9 cellular contexts compared by ENCODE assay signal in genomic region chr16:85227924-85228462, GRCh38.
DNase-seq lines count a peak whose midpoint lies in the region; ATAC-seq and TF ChIP-seq lines count a peak whose summit lies in the region.
"Had no signal": no experiment of that assay in that cellular context is flagged by ENCODE, and none has a peak within 500 bp of the region (broad histone marks: within the 10 kb centered on the region; RNA-seq: fewer than 3 reads in every experiment).

No MANE protein-coding gene starts in this region.

- H3K4me3 Mint-ChIP-seq in activated CD4-positive, alpha-beta memory T cell treated with anti-CD3 and anti-CD28 coated beads, Interleukin-2, amount 10 ng/mL, durations not matched to agents 7 days and 5 days: no peak overlapping the region

- H3K9ac ChIP-seq in neuronal stem cell (ENCODE audit: low read depth, low read length, poor library complexity): no peak overlapping the region

- H3K27me3 ChIP-seq in neuronal stem cell (ENCODE audit: control insufficient read depth in 3 of 3, insufficient read depth in 3 of 3, low read depth in 1 of 3, low read length in 3 of 3): peaks cover 0 to 4% (median 0%) of the 10 kb centered on the region in 3 experiments

- H3K79me1 ChIP-seq in neuronal stem cell (ENCODE audit: low read depth, low read length): no peaks in the 10 kb centered on the region

- POLR2A ChIA-PET in activated CD4-positive, alpha-beta memory T cell treated with anti-CD3 and anti-CD28 coated beads, Interleukin-2, amount 10 ng/mL, durations not matched to agents 7 days and 5 days (lab: Charles Lee): no interaction called here

- no peak overlapping the region for H2BK12ac ChIP-seq in neuronal stem cell (ENCODE audit: low read length)

- no peak overlapping the region for H3K27ac ChIP-seq in neuronal stem cell (replicated peaks; ENCODE audit: low read length)

- H3K4me1 ChIP-seq in neuronal stem cell (ENCODE audit: control insufficient read depth in 2 of 2, insufficient read depth in 1 of 2, low read depth in 1 of 2, low read length in 2 of 2): peaks cover 16 to 30% of the 10 kb centered on the region in 2 donors

- H3K9me3 Mint-ChIP-seq in activated CD4-positive, alpha-beta memory T cell treated with anti-CD3 and anti-CD28 coated beads, Interleukin-2, amount 10 ng/mL, durations not matched to agents 7 days and 5 days: no peaks in the 10 kb centered on the region

- no peaks in the 10 kb centered on the region for H3K4me1 Mint-ChIP-seq in activated CD4-positive, alpha-beta memory T cell treated with anti-CD3 and anti-CD28 coated beads, Interleukin-2, amount 10 ng/mL, durations not matched to agents 7 days and 5 days

- DNase-seq in amniotic stem cell (lab: John Stamatoyannopoulos, UW) (peak; percentile 41), neuronal stem cell (ENCODE audit: low spot score) (no peak), ureter (ENCODE audit: low spot score) (no peak)
- no peak for DNase-seq in stimulated activated naive CD8-positive, alpha-beta T cell treated with anti-CD3 and anti-CD28 coated beads, Interleukin-15, Interleukin-2, amounts not matched to agents 100 U/mL and 50 U/mL, for 24 hours
- DNase-seq in activated CD4-positive, alpha-beta memory T cell treated with anti-CD3 and anti-CD28 coated beads, Interleukin-2, amount 10 ng/mL, durations not matched to agents 7 days and 5 days: no peak
- DNase-seq: T-helper 9 cell had no signal

- no peak overlapping the region for H2BK15ac ChIP-seq in neuronal stem cell (ENCODE audit: low read length)

- ATAC-seq in HG03196 (IDR thresholded peaks at IDR 0.05; ENCODE audit: unreplicated experiment) (peak; percentile 8), GM21737 (IDR thresholded peaks at IDR 0.05; ENCODE audit: unreplicated experiment) (no peak)
- no peak for ATAC-seq in stimulated activated naive CD8-positive, alpha-beta T cell treated with anti-CD3 and anti-CD28 coated beads, Interleukin-15, Interleukin-2, amounts not matched to agents 100 U/mL and 50 U/mL, for 24 hours

- H3K36me3 Mint-ChIP-seq in activated CD4-positive, alpha-beta memory T cell treated with anti-CD3 and anti-CD28 coated beads, Interleukin-2, amount 10 ng/mL, durations not matched to agents 7 days and 5 days (ENCODE audit: low read depth): no peaks in the 10 kb centered on the region

- H4K8ac ChIP-seq in neuronal stem cell (ENCODE audit: low read depth, low read length): no peak overlapping the region

- H3K36me3 ChIP-seq in neuronal stem cell (replicated peaks in 1 of 2; ENCODE audit: control insufficient read depth in 2 of 2, insufficient read depth in 2 of 2, low read length in 2 of 2): no peaks in the 10 kb centered on the region

- H3K4ac ChIP-seq in neuronal stem cell (ENCODE audit: low read length): no peak overlapping the region

- H2BK5ac ChIP-seq in neuronal stem cell (ENCODE audit: low read length): no peak overlapping the region

- H3K9me3 ChIP-seq in neuronal stem cell (replicated peaks in 1 of 2; ENCODE audit: control insufficient read depth in 2 of 2, insufficient read depth in 1 of 2, low read depth in 1 of 2, low read length in 2 of 2): peaks cover 0 to 6% of the 10 kb centered on the region in 2 donors

- peak overlapping the region; percentile 11 for H2BK120ac ChIP-seq in neuronal stem cell (ENCODE audit: low read depth, low read length)

- CTCF ChIA-PET in activated CD4-positive, alpha-beta memory T cell treated with anti-CD3 and anti-CD28 coated beads, Interleukin-2, amount 10 ng/mL, durations not matched to agents 7 days and 5 days (lab: Charles Lee): no interaction called here

- peak overlapping the region; percentile 78 for H3K18ac ChIP-seq in neuronal stem cell (ENCODE audit: low read length)

- H2AK5ac ChIP-seq in neuronal stem cell (ENCODE audit: low read depth, low read length): peak overlapping the region; percentile 48

- peak overlapping the region; percentile 30 for H3K4me3 ChIP-seq in GM12875 (ENCODE audit: low read depth, low read length)
- H3K4me3 ChIP-seq in neuronal stem cell (ENCODE audit: low read length in 2 of 2): no peak overlapping the region

- no peak overlapping the region for H3K4me2 ChIP-seq in neuronal stem cell (ENCODE audit: insufficient read depth, low read length, poor library complexity, severe bottlenecking)

- no peak overlapping the region for H2AFZ ChIP-seq in neuronal stem cell (ENCODE audit: low read length)

- no peak overlapping the region for H3K23ac ChIP-seq in neuronal stem cell (ENCODE audit: low read depth, low read length, poor library complexity)

- peaks cover 1% of the 10 kb centered on the region for H3K27me3 Mint-ChIP-seq in activated CD4-positive, alpha-beta memory T cell treated with anti-CD3 and anti-CD28 coated beads, Interleukin-2, amount 10 ng/mL, durations not matched to agents 7 days and 5 days

- no peak overlapping the region for H4K91ac ChIP-seq in neuronal stem cell (ENCODE audit: low read depth, low read length, poor library complexity)

- no CpG with 5 or more reads among the region's 17 CpGs for WGBS in neuronal stem cell (ENCODE audit: extremely low coverage in 2 of 2, insufficient read length in 2 of 2, insufficient replicate concordance in 1 of 2), 2 donors

- H3K27ac Mint-ChIP-seq in activated CD4-positive, alpha-beta memory T cell treated with anti-CD3 and anti-CD28 coated beads, Interleukin-2, amount 10 ng/mL, durations not matched to agents 7 days and 5 days: no peak overlapping the region

- H3K14ac ChIP-seq in neuronal stem cell (ENCODE audit: low read length): no peak overlapping the region

- TF ChIP-seq CTCF in GM12875 (IDR thresholded peaks at IDR 0.05; ENCODE audit: borderline replicate concordance, insufficient read depth, low read depth, low read length): no peak
